8 cellular contexts compared by ENCODE assay signal in the genomic region with DNA sequence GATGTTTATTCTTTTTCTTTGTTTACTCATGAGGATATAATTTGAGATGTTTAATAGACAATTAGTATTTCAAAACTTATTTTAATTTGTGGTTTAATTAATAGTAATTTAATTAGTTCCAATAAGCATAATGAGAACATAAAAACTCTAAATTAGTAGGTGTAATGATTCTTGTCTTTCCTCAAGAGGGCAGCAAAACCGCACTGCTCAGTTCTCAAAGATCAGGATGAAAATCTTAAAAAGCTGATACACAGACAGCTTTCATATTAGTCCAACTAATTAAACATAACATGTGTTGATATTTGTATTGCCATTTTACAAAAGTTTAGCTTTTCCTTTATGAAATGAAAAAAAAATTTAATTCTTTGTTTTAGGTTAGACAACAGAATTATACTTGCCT.
DNase-seq lines count a peak whose midpoint lies in the region; ATAC-seq and TF ChIP-seq lines count a peak whose summit lies in the region.

No MANE protein-coding gene starts in this region.

- no peaks in the 10 kb centered on the region for H3K27me3 ChIP-seq in AG04450 (ENCODE audit: control insufficient read depth, insufficient read depth, low read length)
- H3K27me3 ChIP-seq in HL-60 (ENCODE audit: insufficient read depth, poor library complexity, severe bottlenecking): no peaks in the 10 kb centered on the region

- TF ChIP-seq CTCF in AG04450 (IDR thresholded peaks at IDR 0.05; ENCODE audit: low read depth, low read length): peak; percentile 54
- TF ChIP-seq CTCF in HL-60 (IDR thresholded peaks at IDR 0.05; ENCODE audit: insufficient read depth, low read length): peak; percentile 14

- peaks cover 4% of the 10 kb centered on the region for H3K9me3 ChIP-seq in AG04450 (ENCODE audit: control insufficient read depth, insufficient read depth, low read length)

- no peak overlapping the region for H3K27ac ChIP-seq in AG04450 (ENCODE audit: low read depth, low read length)
- no peak overlapping the region for H3K27ac ChIP-seq in HL-60 (replicated peaks)

- no peak for ATAC-seq in HG02798 (IDR thresholded peaks at IDR 0.05; ENCODE audit: poor library complexity, unreplicated experiment)
- ATAC-seq in GM19023 (IDR thresholded peaks at IDR 0.05; ENCODE audit: unreplicated experiment): no peak
- no peak for ATAC-seq in GM21737 (IDR thresholded peaks at IDR 0.05; ENCODE audit: unreplicated experiment)

- CTCF ChIA-PET in AG04450 (lab: Charles Lee): interaction anchor here (0.6 to 5.2 kb wide), 45 partner anchors 9 to 699 kb away, joined by 3 to 118 read pairs (median 5); no protein-coding TSS in a partner anchor

- POLR2A ChIA-PET in AG04450 (lab: Yijun Ruan, JAX): no interaction called here

- DNase-seq in AG04450 (ENCODE audit: low read depth, low spot score): no peak
- DNase-seq in HL-60 (ENCODE audit: low read depth in 1 of 2, low spot score in 1 of 2): no peak
- peak; percentile 38 for DNase-seq in RPMI8226
- DNase-seq in globus pallidus (ENCODE audit: low spot score): peak; percentile 32
- DNase-seq in activated CD4-positive, alpha-beta T cell treated with anti-CD3 and anti-CD28 coated beads for 1 hour: no peak

- H3K4me3 ChIP-seq in AG04450 (ENCODE audit: low read depth, low read length): no peak overlapping the region
- no peak overlapping the region for H3K4me3 ChIP-seq in HL-60 (replicated peaks; ENCODE audit: insufficient read depth, low read length)

Comparison
In these comparisons a context has a peak if more than half of its experiments do, and no peak if none do; other contexts are left out.
1. DNase-seq: peak in RPMI8226 (single experiment) and globus pallidus (single experiment); none in AG04450 (single experiment), HL-60 (0 of 2) and activated CD4-positive, alpha-beta T cell treated with anti-CD3 and anti-CD28 coated beads for 1 hour (single experiment).